13 cellular contexts compared by ENCODE assay signal in genomic region chr22:39462443-39463147, GRCh38. TPM values are rescaled to one million over a fixed set of nuclear protein-coding genes. Genes with fewer than 3 reads are reported as not detected.
DNase-seq lines count a peak whose midpoint lies in the region; ATAC-seq, FAIRE-seq and TF ChIP-seq lines count a peak whose summit lies in the region.
"Had no signal": no experiment of that assay in that cellular context is flagged by ENCODE, and none has a peak within 500 bp of the region (broad histone marks: within the 10 kb centered on the region; RNA-seq: fewer than 3 reads in every experiment).

No MANE protein-coding gene starts in this region.

- no peak for TF ChIP-seq RAD21 in HCT116 (IDR thresholded peaks at IDR 0.05; ENCODE audit: low read depth)

- H3K4me3 Mint-ChIP-seq in stimulated activated naive CD8-positive, alpha-beta T cell treated with anti-CD3 and anti-CD28 coated beads, Interleukin-15, amount 100 ng/mL, for 72 hours = no peak overlapping the region
- H3K4me3 Mint-ChIP-seq: activated T-cell treated with anti-CD3 and anti-CD28 coated beads, Interleukin-2, amount 50 U/mL, for 4 hours had no signal

- peak; percentile 25 for ATAC-seq in HCT116
- ATAC-seq in HG03045 (IDR thresholded peaks at IDR 0.05; ENCODE audit: unreplicated experiment) = no peak
- ATAC-seq in stimulated activated naive CD8-positive, alpha-beta T cell treated with anti-CD3 and anti-CD28 coated beads, Interleukin-15, amount 100 ng/mL, for 72 hours = no peak
- ATAC-seq: activated T-cell treated with anti-CD3 and anti-CD28 coated beads, Interleukin-2, amount 50 U/mL, for 4 hours had no signal

- no peak for DNase-seq in HCT116 (ENCODE audit: low read depth, low spot score)
- DNase-seq in adipocyte (ENCODE audit: low read depth) = no peak
- peak; percentile 88 for DNase-seq in kidney
- DNase-seq in substantia nigra (lab: John Stamatoyannopoulos, UW) = peak in 14 of 49 donors; percentile 13 to 80 (median 46)
- DNase-seq in GM19240 (ENCODE audit: insufficient read length, low spot score) = no peak
- DNase-seq in NCI-H510A (lab: John Stamatoyannopoulos, UW) = no peak
- DNase-seq in stimulated activated naive CD8-positive, alpha-beta T cell treated with anti-CD3 and anti-CD28 coated beads, Interleukin-15, amount 100 ng/mL, for 72 hours = no peak
- DNase-seq: activated T-cell treated with anti-CD3 and anti-CD28 coated beads, Interleukin-2, amount 50 U/mL, for 4 hours; NCI-H1092 treated with DMSO at 0.1 percent for 48 hours; stimulated activated naive CD4-positive, alpha-beta T cell had no signal

- H3K9me2 ChIP-seq in HCT116 (ENCODE audit: insufficient read depth) = no peaks in the 10 kb centered on the region

- intact Hi-C loops in HCT116 (cut with micrococcal nuclease) (no loop called here), kidney (cut with DNase I) (no loop called here)

- H3K27me3 Mint-ChIP-seq in stimulated activated naive CD8-positive, alpha-beta T cell treated with anti-CD3 and anti-CD28 coated beads, Interleukin-15, amount 100 ng/mL, for 72 hours = peaks cover 22% of the 10 kb centered on the region

- H3K4me3 ChIP-seq in HCT116 (replicated peaks in 1 of 2; ENCODE audit: low read depth in 1 of 2, low read length in 2 of 2) (no peak overlapping the region), adipocyte (ENCODE audit: low read length) (no peak overlapping the region), kidney (ENCODE audit: low read length in 2 of 2) (no peak overlapping the region)
- H3K4me3 ChIP-seq: SJSA1 had no signal

- H3K9me3 ChIP-seq in HCT116 (ENCODE audit: control insufficient read depth in 1 of 2, insufficient read depth in 1 of 2, low read depth in 1 of 2, low read length in 2 of 2) (no peaks in the 10 kb centered on the region), adipocyte (ENCODE audit: control insufficient read depth, low read length) (no peaks in the 10 kb centered on the region), kidney (ENCODE audit: control insufficient read depth in 1 of 2, low read length in 2 of 2) (no peaks in the 10 kb centered on the region)
- H3K9me3 ChIP-seq: SJSA1 had no signal

- no peak overlapping the region for H3K4me2 ChIP-seq in HCT116 (ENCODE audit: low read length)

- CTCF ChIA-PET in HCT116 (lab: Charles Lee) = no interaction called here

- no peaks in the 10 kb centered on the region for H3K79me2 ChIP-seq in HCT116 (ENCODE audit: insufficient read depth, low read length)

- H3K4me1 ChIP-seq in HCT116 (ENCODE audit: control insufficient read depth in 1 of 2, insufficient read depth in 2 of 2, low read length in 2 of 2) (no peaks in the 10 kb centered on the region), adipocyte (ENCODE audit: control insufficient read depth, insufficient read depth, low read length) (peaks cover 42% of the 10 kb centered on the region), kidney (ENCODE audit: control insufficient read depth in 1 of 2, insufficient read depth in 1 of 2, low read depth in 1 of 2, low read length in 2 of 2) (peaks cover 0 to 15% of the 10 kb centered on the region in 2 donors)

- FAIRE-seq in kidney (lab: Jason Lieb, UNC) = no peak
- FAIRE-seq: islet of Langerhans had no signal

- H3K9ac ChIP-seq in HCT116 (ENCODE audit: low read length) = no peak overlapping the region
- H3K9ac ChIP-seq in adipocyte (ENCODE audit: low read length) = peak overlapping the region; percentile 55
- no peak overlapping the region for H3K9ac ChIP-seq in kidney (ENCODE audit: low read length in 2 of 2)

- no peak overlapping the region for H3K27ac ChIP-seq in HCT116 (ENCODE audit: low read depth, low read length)
- H3K27ac ChIP-seq in kidney (ENCODE audit: low read depth in 2 of 2, low read length in 2 of 2) = peak overlapping the region; percentile 27 to 80
- H3K27ac ChIP-seq in substantia nigra (ENCODE audit: low read depth, low read length, poor library complexity, severe bottlenecking) = peak overlapping the region; percentile 93
- H3K27ac ChIP-seq: SJSA1 had no signal

- H3K27me3 ChIP-seq in HCT116 (ENCODE audit: insufficient read depth, low read length) = no peaks in the 10 kb centered on the region
- H3K27me3 ChIP-seq in adipocyte (replicated peaks; ENCODE audit: control insufficient read depth, insufficient read depth, low read length) = peaks cover 16% of the 10 kb centered on the region

- TF ChIP-seq POLR2A in HCT116 (IDR thresholded peaks at IDR 0.05; ENCODE audit: borderline replicate concordance, extremely low read depth, insufficient read depth, insufficient read length) = no peak

- no peaks in the 10 kb centered on the region for H3K9me3 Mint-ChIP-seq in stimulated activated naive CD8-positive, alpha-beta T cell treated with anti-CD3 and anti-CD28 coated beads, Interleukin-15, amount 100 ng/mL, for 72 hours
- H3K9me3 Mint-ChIP-seq: activated T-cell treated with anti-CD3 and anti-CD28 coated beads, Interleukin-2, amount 50 U/mL, for 4 hours had no signal

- BruUV-seq in HCT116 (replicated peaks; lab: Mats Ljungman, UMichigan) = no TSS peak

- peaks cover 10% of the 10 kb centered on the region for H3K4me1 Mint-ChIP-seq in stimulated activated naive CD8-positive, alpha-beta T cell treated with anti-CD3 and anti-CD28 coated beads, Interleukin-15, amount 100 ng/mL, for 72 hours

- no peaks in the 10 kb centered on the region for H4K20me1 ChIP-seq in HCT116 (ENCODE audit: insufficient read depth)

- H2AFZ ChIP-seq in HCT116 (ENCODE audit: low read depth, low read length, poor library complexity, severe bottlenecking) = no peak overlapping the region

- POLR2A ChIA-PET in HCT116 (lab: Charles Lee) = no interaction called here

- RAD21 ChIA-PET in HCT116 (lab: Charles Lee; ENCODE audit: low non-redundant PET in 1 of 2, low total read pairs in 2 of 2, uncharacterized antibody in 2 of 2, unreplicated experiment in 2 of 2) = no interaction called here

- peak overlapping the region in 1 of 2 donors; percentile 50 for H3K27ac Mint-ChIP-seq in stimulated activated naive CD8-positive, alpha-beta T cell treated with anti-CD3 and anti-CD28 coated beads, Interleukin-15, amount 100 ng/mL, for 72 hours

- TF ChIP-seq CTCF in HCT116 (IDR thresholded peaks at IDR 0.05 in 2 of 3, conservative IDR thresholded peaks at IDR 0.05 in 1 of 3; ENCODE audit: borderline replicate concordance in 1 of 3, insufficient read depth in 1 of 3, low read depth in 2 of 3, low read length in 2 of 3) (no peak), kidney (IDR thresholded peaks at IDR 0.05; ENCODE audit: borderline replicate concordance, extremely low read depth, insufficient read depth) (no peak)

- no peaks in the 10 kb centered on the region for H3K36me3 ChIP-seq in HCT116 (ENCODE audit: control insufficient read depth in 1 of 2, insufficient read depth in 2 of 2, low read length in 2 of 2)
- no peaks in the 10 kb centered on the region for H3K36me3 ChIP-seq in adipocyte (ENCODE audit: control insufficient read depth, insufficient read depth, low read length, severe bottlenecking)
- no peaks in the 10 kb centered on the region for H3K36me3 ChIP-seq in kidney (ENCODE audit: control insufficient read depth in 1 of 2, insufficient read depth in 2 of 2, low read length in 2 of 2)
- H3K36me3 ChIP-seq: SJSA1 had no signal

TF ChIP-seq in HCT116, 20 proteins besides CTCF, POLR2A, EP300 and RAD21 (continues in another document):
- no peak for TF ChIP-seq ATF3 (IDR thresholded peaks at IDR 0.05)
- TF ChIP-seq SRF (IDR thresholded peaks at IDR 0.05; ENCODE audit: low read depth) = no peak
- TF ChIP-seq YY1 (IDR thresholded peaks at IDR 0.05; ENCODE audit: extremely low read depth, insufficient replicate concordance, low read depth, low read length) = no peak
- TF ChIP-seq EZH2phosphoT487 (IDR thresholded peaks at IDR 0.05; ENCODE audit: borderline replicate concordance) = no peak
- TF ChIP-seq EGR1 (IDR thresholded peaks at IDR 0.05; ENCODE audit: low read depth) = no peak
- TF ChIP-seq ZFX (IDR thresholded peaks at IDR 0.05) = no peak
- TF ChIP-seq POLR2AphosphoS5 (IDR thresholded peaks at IDR 0.05; ENCODE audit: low read depth, low read length) = no peak
- no peak for TF ChIP-seq EZH2 (IDR thresholded peaks at IDR 0.05)
- no peak for TF ChIP-seq JUND (IDR thresholded peaks at IDR 0.05)
- TF ChIP-seq FOSL1 (IDR thresholded peaks at IDR 0.05; ENCODE audit: low read depth) = no peak
- TF ChIP-seq SP1 (IDR thresholded peaks at IDR 0.05; ENCODE audit: low read depth) = no peak
- TF ChIP-seq TCF7L2 (IDR thresholded peaks at IDR 0.05; ENCODE audit: borderline replicate concordance, extremely low read depth, insufficient read depth, insufficient read length) = no peak
- TF ChIP-seq MAX (IDR thresholded peaks at IDR 0.05) = no peak

RNA-seq across cellular contexts. Expression of gene MGAT3, which starts 5.8 kb away (rescaled TPM):
- total RNA-seq in HCT116 (2021; ENCODE audit: unreplicated experiment) = 0.20 TPM
- polyA plus RNA-seq in HCT116 (2012) = not detected in 2 replicates
- total RNA-seq in kidney = 5.4 TPM
- 2.7 TPM for polyA plus RNA-seq in kidney (ENCODE audit: insufficient read depth, low read depth, low replicate concordance)

RNA-seq across cellular contexts. Expression of gene MIEF1, which starts 39.5 kb away (rescaled TPM):
- 42.8 TPM for total RNA-seq in HCT116 (2021; ENCODE audit: unreplicated experiment)
- 23.4 and 23.7 TPM in 2 replicates for polyA plus RNA-seq in HCT116 (2012)
- total RNA-seq in kidney = 27.9 TPM
- polyA plus RNA-seq in kidney (ENCODE audit: insufficient read depth, low read depth, low replicate concordance) = 13.0 TPM

RNA-seq across cellular contexts. Expression of gene ATF4, which starts 57.8 kb away (rescaled TPM):
- total RNA-seq in HCT116 (2021; ENCODE audit: unreplicated experiment) (608 TPM), kidney (261 TPM)
- 588 and 690 TPM in 2 replicates for polyA plus RNA-seq in HCT116 (2012)
- polyA plus RNA-seq in kidney (ENCODE audit: insufficient read depth, low read depth, low replicate concordance) = 293 TPM
